9 cellular contexts compared by ENCODE assay signal in genomic region chr3:40584625-40585189, GRCh38. TPM values are rescaled to one million over a fixed set of nuclear protein-coding genes. Genes with fewer than 3 reads are reported as not detected.
A peak's percentile ranks its signal among the peaks of the same experiment; 100 is the strongest.
DNase-seq lines count a peak whose midpoint lies in the region; ATAC-seq, FAIRE-seq and TF ChIP-seq lines count a peak whose summit lies in the region.
"Had no signal": no experiment of that assay in that cellular context is flagged by ENCODE, and none has a peak within 500 bp of the region (broad histone marks: within the 10 kb centered on the region; RNA-seq: fewer than 3 reads in every experiment).

No MANE protein-coding gene starts in this region.

- peak; percentile 70 for ATAC-seq in GM19455 (IDR thresholded peaks at IDR 0.05; ENCODE audit: unreplicated experiment)
- peak; percentile 82 for ATAC-seq in T-helper 17 cell

- H3K9me3 Mint-ChIP-seq in CD14-positive monocyte = no peaks in the 10 kb centered on the region
- no peaks in the 10 kb centered on the region for H3K9me3 Mint-ChIP-seq in progenitor cell of endocrine pancreas (ENCODE audit: low read depth)
- H3K9me3 Mint-ChIP-seq: IgD-negative memory B cell had no signal

- H3K4me1 Mint-ChIP-seq in CD14-positive monocyte (peaks cover 3% of the 10 kb centered on the region), T-helper 17 cell (peaks cover 7% of the 10 kb centered on the region), progenitor cell of endocrine pancreas (ENCODE audit: low read depth) (peaks cover 13% of the 10 kb centered on the region)

- peak overlapping the region in 1 of 2 donors; percentile 52 for H3K4me3 Mint-ChIP-seq in CD14-positive monocyte
- H3K4me3 Mint-ChIP-seq in T-helper 17 cell = no peak overlapping the region
- H3K4me3 Mint-ChIP-seq in progenitor cell of endocrine pancreas (ENCODE audit: low read depth) = peak overlapping the region; percentile 24
- H3K4me3 Mint-ChIP-seq: IgD-negative memory B cell had no signal

- H3K27me3 Mint-ChIP-seq in CD14-positive monocyte (ENCODE audit: low read depth in 3 of 3) = peaks cover 2 to 9% (median 4%) of the 10 kb centered on the region in 3 donors
- peaks cover 27% of the 10 kb centered on the region for H3K27me3 Mint-ChIP-seq in T-helper 17 cell
- peaks cover 46% of the 10 kb centered on the region for H3K27me3 Mint-ChIP-seq in progenitor cell of endocrine pancreas

- H3K4me1 ChIP-seq in left ventricle myocardium inferior = peaks cover 29% of the 10 kb centered on the region

- FAIRE-seq in urothelium cell line (lab: Jason Lieb, UNC) = no peak

- H3K27ac ChIP-seq in left ventricle myocardium inferior (replicated peaks) = peak overlapping the region; percentile 31

- peak overlapping the region; percentile 34 for H3K4me3 ChIP-seq in left ventricle myocardium inferior

- H3K36me3 ChIP-seq in left ventricle myocardium inferior = no peaks in the 10 kb centered on the region

- intact Hi-C loops in CD14-positive monocyte (cut with micrococcal nuclease) = loop anchor here (5.0 to 10.0 kb wide), 4 partner anchors 610 to 1298 kb away; partner anchors contain the start of gene CTNNB1 (in 2 of the 2)
- intact Hi-C loops in left ventricle myocardium inferior (cut with micrococcal nuclease) = loop anchor here (5.0 to 10.0 kb wide), 2 partner anchors 390 to 618 kb away; no protein-coding TSS in a partner anchor

- no peaks in the 10 kb centered on the region for H3K9me3 ChIP-seq in T-helper 17 cell (ENCODE audit: control insufficient read depth, low read length, poor library complexity, severe bottlenecking)
- H3K9me3 ChIP-seq in left ventricle myocardium inferior (replicated peaks) = no peaks in the 10 kb centered on the region

- no peaks in the 10 kb centered on the region for H3K27me3 ChIP-seq in left ventricle myocardium inferior (ENCODE audit: low read depth)

- H3K27ac Mint-ChIP-seq in CD14-positive monocyte = peak overlapping the region in 2 of 7 donors; percentile 52 to 56
- H3K27ac Mint-ChIP-seq in T-helper 17 cell = peak overlapping the region; percentile 45
- H3K27ac Mint-ChIP-seq in progenitor cell of endocrine pancreas = no peak overlapping the region
- H3K27ac Mint-ChIP-seq: IgD-negative memory B cell had no signal

- DNase-seq in CD14-positive monocyte (ENCODE audit: low spot score) = peak; percentile 69
- DNase-seq in LoVo (ENCODE audit: low spot score) = peak; percentile 51
- peak; percentile 38 to 68 (median 56) for DNase-seq in T-helper 17 cell
- DNase-seq in amniotic epithelial cell (ENCODE audit: low read depth) = peak; percentile 68
- peak; percentile 90 for DNase-seq in left ventricle myocardium inferior
- peak; percentile 87 for DNase-seq in progenitor cell of endocrine pancreas (ENCODE audit: low spot score, unreplicated experiment)
- DNase-seq in urothelium cell line (ENCODE audit: low spot score) = peak; percentile 80

- no peaks in the 10 kb centered on the region for H3K36me3 Mint-ChIP-seq in CD14-positive monocyte
- H3K36me3 Mint-ChIP-seq in T-helper 17 cell (ENCODE audit: low read depth) = no peaks in the 10 kb centered on the region
- no peaks in the 10 kb centered on the region for H3K36me3 Mint-ChIP-seq in progenitor cell of endocrine pancreas (ENCODE audit: insufficient read depth)
- H3K36me3 Mint-ChIP-seq: IgD-negative memory B cell had no signal

- peak; percentile 95 for TF ChIP-seq CTCF in CD14-positive monocyte (IDR thresholded peaks at IDR 0.05)
- peak; percentile 98 for TF ChIP-seq CTCF in left ventricle myocardium inferior (IDR thresholded peaks at IDR 0.05; ENCODE audit: borderline replicate concordance)
- TF ChIP-seq CTCF in progenitor cell of endocrine pancreas (IDR thresholded peaks at IDR 0.05; ENCODE audit: unreplicated experiment) = peak; percentile 99

RNA-seq across cellular contexts. Expression of gene ZNF621, which starts 59.9 kb away (rescaled TPM):
- polyA plus RNA-seq in CD14-positive monocyte = 1 to 10 TPM; 1.1 to 2.0 TPM
- total RNA-seq in T-helper 17 cell (10 to 100 TPM; 16.6 to 17.1 TPM), left ventricle myocardium inferior (10.2 TPM), progenitor cell of endocrine pancreas (28.1 and 29.0 TPM in 2 replicates)

Comparison
In these comparisons a context has a peak if more than half of its experiments do, and no peak if none do; other contexts are left out.
1. Peak in every context shown above with its lines: DNase-seq, ATAC-seq, H3K4me3 ChIP-seq and H3K27ac ChIP-seq.